In genomic region chr5:101678494-101679193, GRCh38 we compare ENCODE assay signal across 8 cellular contexts.
DNase-seq lines count a peak whose midpoint lies in the region; ATAC-seq, FAIRE-seq and TF ChIP-seq lines count a peak whose summit lies in the region.

No MANE protein-coding gene starts in this region.

- H3K36me3 Mint-ChIP-seq in endothelial cell (ENCODE audit: low read depth, unreplicated experiment) (no peaks in the 10 kb centered on the region), type B pancreatic cell (no peaks in the 10 kb centered on the region)

- H3K9me3 Mint-ChIP-seq in endothelial cell (ENCODE audit: unreplicated experiment) (no peaks in the 10 kb centered on the region), type B pancreatic cell (no peaks in the 10 kb centered on the region)

- peak; percentile 80 for FAIRE-seq in GM12892 (lab: Jason Lieb, UNC)

- H3K4me3 Mint-ChIP-seq in endothelial cell (ENCODE audit: unreplicated experiment) (no peak overlapping the region), type B pancreatic cell (peak overlapping the region; percentile 77)

- DNase-seq in AG08396 (ENCODE audit: low spot score) (peak; percentile 26), GM12892 (ENCODE audit: insufficient read length) (no peak), NCI-H187 treated with DMSO at 0.1 percent for 48 hours (lab: John Stamatoyannopoulos, UW) (peak; percentile 1), endothelial cell (ENCODE audit: low spot score) (peak; percentile 81), mucosa of gallbladder (ENCODE audit: low spot score) (peak; percentile 60), type B pancreatic cell (ENCODE audit: extremely low spot score, unreplicated experiment) (peak; percentile 77)
- peak; percentile 24 for DNase-seq in activated CD4-positive, alpha-beta T cell treated with anti-CD3 and anti-CD28 coated beads, Interleukin-2, amount 50 U/mL, for 1 hour

- TF ChIP-seq POLR2A in GM12892 (IDR thresholded peaks at IDR 0.05; ENCODE audit: low read depth, low read length), result no peak

- ATAC-seq in HG02852 (IDR thresholded peaks at IDR 0.05; ENCODE audit: unreplicated experiment), result peak; percentile 82

- H3K27me3 Mint-ChIP-seq in endothelial cell (ENCODE audit: unreplicated experiment) (no peaks in the 10 kb centered on the region), type B pancreatic cell (peaks cover 13% of the 10 kb centered on the region)

- H3K27ac Mint-ChIP-seq in endothelial cell (ENCODE audit: unreplicated experiment), result no peak overlapping the region
- H3K27ac Mint-ChIP-seq in type B pancreatic cell, result no peak overlapping the region

- TF ChIP-seq CTCF in endothelial cell (IDR thresholded peaks at IDR 0.05; ENCODE audit: unreplicated experiment), result peak; percentile 91
- TF ChIP-seq CTCF in type B pancreatic cell (conservative IDR thresholded peaks at IDR 0.05), result peak; percentile 93

- H3K4me1 Mint-ChIP-seq in endothelial cell (ENCODE audit: unreplicated experiment) (peaks cover 4% of the 10 kb centered on the region), type B pancreatic cell (ENCODE audit: unreplicated experiment) (peaks cover 3% of the 10 kb centered on the region)
